Comparison of ENCODE assay signal across 2 cellular contexts in the genomic region with DNA sequence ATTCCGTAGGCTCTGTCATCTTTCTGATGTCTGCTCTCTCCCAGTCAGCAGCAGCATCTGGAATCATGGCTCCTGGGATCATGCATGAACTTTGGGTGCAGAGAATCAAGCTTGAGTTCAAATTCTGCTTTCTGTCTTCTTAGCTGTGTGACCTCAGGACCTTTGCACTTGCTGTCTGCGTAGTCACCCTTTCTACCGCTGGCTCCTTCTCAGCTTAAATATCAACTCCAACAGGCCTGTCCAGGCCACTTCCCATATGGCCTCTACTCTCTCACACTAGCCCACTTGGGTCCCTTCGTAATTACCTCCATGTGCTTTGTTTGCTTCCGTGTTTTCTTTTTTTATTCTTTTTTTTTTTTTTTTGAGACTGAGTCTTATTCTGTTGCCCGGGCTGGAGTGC.
A peak's percentile ranks its signal among the peaks of the same experiment; 100 is the strongest.
TF ChIP-seq lines count a peak whose summit lies in the region.

No MANE protein-coding gene starts in this region.

TF ChIP-seq in HepG2, 621 proteins besides CTCF, POLR2A, EP300 and RAD21:
- TF ChIP-seq ADNP (CRISPR knock-in tag; IDR thresholded peaks at IDR 0.05) (peak; percentile 55; the same call in 1 of the 2 replicates), HNF4A (CRISPR knock-in tag; IDR thresholded peaks at IDR 0.05) (0 out of 2 replicates have a peak, but pooled peaks have one; percentile 10), ZMYM3 (CRISPR knock-in tag; IDR thresholded peaks at IDR 0.05) (peak; percentile 96), HNF4G (IDR thresholded peaks at IDR 0.05; ENCODE audit: borderline replicate concordance, low read depth, low read length) (peak; percentile 10; the same call in 1 of the 2 replicates), HNF4G (CRISPR knock-in tag; IDR thresholded peaks at IDR 0.05; ENCODE audit: borderline replicate concordance, low read depth) (no peak), MTA3 (CRISPR knock-in tag; IDR thresholded peaks at IDR 0.05) (no peak)

TF ChIP-seq in WTC11, 78 proteins besides CTCF, POLR2A, EP300 and RAD21:
- TF ChIP-seq, protein P1, sequence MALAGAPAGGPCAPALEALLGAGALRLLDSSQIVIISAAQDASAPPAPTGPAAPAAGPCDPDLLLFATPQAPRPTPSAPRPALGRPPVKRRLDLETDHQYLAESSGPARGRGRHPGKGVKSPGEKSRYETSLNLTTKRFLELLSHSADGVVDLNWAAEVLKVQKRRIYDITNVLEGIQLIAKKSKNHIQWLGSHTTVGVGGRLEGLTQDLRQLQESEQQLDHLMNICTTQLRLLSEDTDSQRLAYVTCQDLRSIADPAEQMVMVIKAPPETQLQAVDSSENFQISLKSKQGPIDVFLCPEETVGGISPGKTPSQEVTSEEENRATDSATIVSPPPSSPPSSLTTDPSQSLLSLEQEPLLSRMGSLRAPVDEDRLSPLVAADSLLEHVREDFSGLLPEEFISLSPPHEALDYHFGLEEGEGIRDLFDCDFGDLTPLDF (CRISPR knock-in tag; IDR thresholded peaks at IDR 0.05), result no peak
- peak; percentile 49; the same call in 1 of the 2 replicates for TF ChIP-seq GTF2I (CRISPR knock-in tag; conservative IDR thresholded peaks at IDR 0.05)
